Comparison of ENCODE assay signal across 30 cellular contexts in the genomic region with DNA sequence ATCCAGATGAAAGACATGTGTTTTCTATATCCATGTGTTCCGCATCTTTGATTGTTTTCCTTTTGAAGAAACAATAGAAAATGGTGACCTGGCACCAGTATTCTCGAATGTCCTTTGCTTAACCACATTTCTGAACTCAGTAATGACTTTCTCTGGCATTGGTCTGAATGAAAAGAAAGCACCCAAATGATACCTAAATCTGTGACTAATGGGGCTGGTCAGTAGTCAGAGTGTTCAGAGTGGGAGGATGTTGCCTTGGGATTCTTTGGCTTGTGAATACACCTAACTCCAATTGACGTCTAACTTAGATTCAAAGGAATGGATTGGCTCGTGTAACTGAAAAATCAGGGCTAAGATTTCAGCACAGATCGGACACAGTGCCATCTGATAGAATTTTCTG. TPM values are rescaled to one million over a fixed set of nuclear protein-coding genes. Genes with fewer than 3 reads are reported as not detected.
DNase-seq lines count a peak whose midpoint lies in the region; ATAC-seq, FAIRE-seq and TF ChIP-seq lines count a peak whose summit lies in the region.
"Had no signal": no experiment of that assay in that cellular context is flagged by ENCODE, and none has a peak within 500 bp of the region (broad histone marks: within the 10 kb centered on the region; RNA-seq: fewer than 3 reads in every experiment).

No MANE protein-coding gene starts in this region.

- TF ChIP-seq EP300 in H1 (IDR thresholded peaks at IDR 0.05; ENCODE audit: borderline replicate concordance in 1 of 2, low read depth in 2 of 2, low read length in 2 of 2) (no peak), tibial nerve (IDR thresholded peaks at IDR 0.05) (no peak)

- intact Hi-C loops in IMR-90 (cut with micrococcal nuclease) (no loop called here), OCI-LY7 (cut with micrococcal nuclease; ENCODE audit: unreplicated experiment) (no loop called here)

- H2AK9ac ChIP-seq in IMR-90 (replicated peaks; ENCODE audit: low read depth, low read length, poor library complexity), result no peak overlapping the region

- peaks cover 11% of the 10 kb centered on the region for H3K4me1 ChIP-seq in IMR-90 (ENCODE audit: control insufficient read depth, insufficient read depth, low read length)
- peaks cover 0 to 4% (median 3%) of the 10 kb centered on the region in 4 experiments; a peak in 3 of 7 replicates for H3K4me1 ChIP-seq in H1 (replicated peaks in 1 of 4; ENCODE audit: control insufficient read depth in 3 of 4, insufficient read depth in 4 of 4, low read length in 3 of 4)
- H3K4me1 ChIP-seq in mesenchymal stem cell (ENCODE audit: control insufficient read depth, insufficient read depth, low read depth, low read length), result peaks cover 12% of the 10 kb centered on the region
- H3K4me1 ChIP-seq in small intestine (ENCODE audit: control insufficient read depth in 2 of 2, insufficient read depth in 1 of 2, low read depth in 1 of 2, low read length in 1 of 2), result no peaks in the 10 kb centered on the region
- no peaks in the 10 kb centered on the region for H3K4me1 ChIP-seq in OCI-LY7 (ENCODE audit: insufficient read depth, low read length, poor library complexity, severe bottlenecking)
- H3K4me1 ChIP-seq in tibial nerve, result no peaks in the 10 kb centered on the region

- no peak overlapping the region for H3K23ac ChIP-seq in IMR-90 (ENCODE audit: low read depth, low read length)
- no peak overlapping the region for H3K23ac ChIP-seq in H1 (ENCODE audit: insufficient read length)
- no peak overlapping the region for H3K23ac ChIP-seq in mesenchymal stem cell (ENCODE audit: low read length in 2 of 2)

- H2BK15ac ChIP-seq in IMR-90 (ENCODE audit: low read depth, low read length) (no peak overlapping the region), H1 (ENCODE audit: low read length) (no peak overlapping the region), mesenchymal stem cell (ENCODE audit: low read depth, poor library complexity, severe bottlenecking) (no peak overlapping the region)

- H3K4me2 ChIP-seq in IMR-90 (ENCODE audit: low read depth, low read length) (no peak overlapping the region), H1 (ENCODE audit: insufficient read depth in 1 of 2, low read depth in 2 of 2, low read length in 2 of 2) (no peak overlapping the region), mesenchymal stem cell (ENCODE audit: low read length, poor library complexity, severe bottlenecking) (no peak overlapping the region), OCI-LY7 (ENCODE audit: low read length) (no peak overlapping the region)
- H3K4me2 ChIP-seq: BLaER1 had no signal

- H2AFZ ChIP-seq in IMR-90 (replicated peaks; ENCODE audit: low read length, poor library complexity), result no peak overlapping the region
- 0 out of 2 replicates have a peak overlapping the region, but pooled peaks have one; percentile 5 for H2AFZ ChIP-seq in H1 (ENCODE audit: low read length)
- no peak overlapping the region for H2AFZ ChIP-seq in mesenchymal stem cell (ENCODE audit: low read depth, low read length)
- no peak overlapping the region for H2AFZ ChIP-seq in OCI-LY7 (ENCODE audit: low read length)

- H3K4ac ChIP-seq in IMR-90 (ENCODE audit: low read depth, low read length), result no peak overlapping the region
- H3K4ac ChIP-seq in H1 (replicated peaks; ENCODE audit: insufficient read length, low read depth, low read length), result no peak overlapping the region
- H3K4ac ChIP-seq in mesenchymal stem cell (ENCODE audit: low read depth in 1 of 2, low read length in 2 of 2), result no peak overlapping the region

- H3K4me3 ChIP-seq in AG10803 (ENCODE audit: low read length) (no peak overlapping the region), IMR-90 (ENCODE audit: insufficient read depth, low read depth, low read length) (no peak overlapping the region), H1 (ENCODE audit: extremely low read depth in 1 of 4, insufficient read depth in 2 of 4, low read depth in 3 of 4, low read length in 4 of 4) (no peak overlapping the region), mesenchymal stem cell (ENCODE audit: insufficient read depth in 1 of 2, low read depth in 1 of 2, low read length in 2 of 2) (no peak overlapping the region), small intestine (ENCODE audit: low read depth in 1 of 2, low read length in 2 of 2) (no peak overlapping the region), OCI-LY7 (ENCODE audit: low read depth, low read length, poor library complexity, severe bottlenecking) (no peak overlapping the region), tibial nerve (no peak overlapping the region)
- H3K4me3 ChIP-seq: BLaER1, gastroesophageal sphincter, skin epidermis, transverse colon had no signal

- H4K5ac ChIP-seq in IMR-90 (ENCODE audit: low read depth, low read length), result no peak overlapping the region
- no peak overlapping the region for H4K5ac ChIP-seq in H1 (ENCODE audit: insufficient read length, low read depth, low read length)

- H3K14ac ChIP-seq in IMR-90 (replicated peaks; ENCODE audit: low read depth, low read length) (no peak overlapping the region), H1 (ENCODE audit: insufficient read length) (no peak overlapping the region), mesenchymal stem cell (ENCODE audit: low read length in 2 of 2) (no peak overlapping the region)

- CTCF ChIA-PET in IMR-90 (lab: Yijun Ruan, JAX), result no interaction called here
- CTCF ChIA-PET in H1 (lab: Charles Lee; ENCODE audit: partially characterized antibody), result interaction anchor here (2.7 kb wide), 1 partner anchor 10 kb away, joined by 12 read pairs; no protein-coding TSS in a partner anchor
- CTCF ChIA-PET in OCI-LY7 (lab: Charles Lee; ENCODE audit: unreplicated experiment), result no interaction called here

- no peak overlapping the region for H2BK20ac ChIP-seq in IMR-90 (ENCODE audit: low read depth, low read length)
- no peak overlapping the region for H2BK20ac ChIP-seq in H1 (ENCODE audit: low read length)

- POLR2A ChIA-PET in IMR-90 (lab: Charles Lee; ENCODE audit: unreplicated experiment), result no interaction called here
- POLR2A ChIA-PET in H1 (lab: Charles Lee; ENCODE audit: partially characterized antibody), result interaction anchor here (1.3 to 1.4 kb wide), 2 partner anchors 8 to 9 kb away, joined by 3 to 4 read pairs; no protein-coding TSS in a partner anchor
- POLR2A ChIA-PET in OCI-LY7 (lab: Charles Lee), result no interaction called here

- H3K27ac ChIP-seq in IMR-90 (ENCODE audit: insufficient read depth, low read length), result no peak overlapping the region
- no peak overlapping the region for H3K27ac ChIP-seq in H1 (ENCODE audit: low read depth, low read length)
- H3K27ac ChIP-seq in mesenchymal stem cell (ENCODE audit: low read length, poor library complexity, severe bottlenecking), result no peak overlapping the region
- no peak overlapping the region for H3K27ac ChIP-seq in small intestine (ENCODE audit: low read depth in 1 of 2, low read length in 1 of 2)
- no peak overlapping the region for H3K27ac ChIP-seq in OCI-LY7 (ENCODE audit: low read depth, low read length, poor library complexity, severe bottlenecking)
- H3K27ac ChIP-seq in tibial nerve, result no peak overlapping the region
- H3K27ac ChIP-seq: BLaER1, gastroesophageal sphincter, skin epidermis, transverse colon had no signal

- TF ChIP-seq RAD21 in IMR-90 (IDR thresholded peaks at IDR 0.05; ENCODE audit: low read length), result no peak
- TF ChIP-seq RAD21 in H1 (IDR thresholded peaks at IDR 0.05 in 1 of 2, conservative IDR thresholded peaks at IDR 0.05 in 1 of 2; ENCODE audit: low read depth in 2 of 2, low read length in 2 of 2), result no peak

- H3K9ac ChIP-seq in IMR-90 (ENCODE audit: low read depth, low read length) (no peak overlapping the region), H1 (replicated peaks in 1 of 4; ENCODE audit: extremely low read depth in 1 of 4, low read depth in 3 of 4, low read length in 3 of 4) (no peak overlapping the region), mesenchymal stem cell (ENCODE audit: low read length) (no peak overlapping the region)
- H3K9ac ChIP-seq: BLaER1 had no signal

- BruUV-seq in IMR-90 (replicated peaks; lab: Mats Ljungman, UMichigan), result no TSS peak
- no TSS peak for BruUV-seq in OCI-LY7 (replicated peaks; lab: Mats Ljungman, UMichigan)

- no CpG with 5 or more reads among the region's 5 CpGs for WGBS in IMR-90 (ENCODE audit: extremely low coverage in 2 of 2, insufficient read length in 1 of 2), 2 experiments
- WGBS in H1 (ENCODE audit: extremely low coverage in 1 of 2, insufficient coverage in 1 of 2, insufficient read length in 1 of 2, insufficient replicate concordance in 2 of 2, low coverage in 1 of 2, low lambda C conversion rate in 2 of 2, missing lambda C conversion rate in 1 of 2), 2 experiments, result 83% methylated on average over 5 of the region's 5 CpGs; no CpG with 5 or more reads in 1 of the 2 experiments
- WGBS in mesenchymal stem cell, result 93% methylated on average over 5 of the region's 5 CpGs
- WGBS in small intestine, 3 donors, result 87 to 89% (median 89%) methylated on average over 5 of the region's 5 CpGs
- WGBS in tibial nerve, 2 donors, result 72 to 75% methylated on average over 5 of the region's 5 CpGs

- H2AK5ac ChIP-seq in IMR-90 (ENCODE audit: low read depth, low read length), result no peak overlapping the region
- H2AK5ac ChIP-seq in H1 (ENCODE audit: low read depth, low read length), result no peak overlapping the region
- peak overlapping the region; percentile 68 for H2AK5ac ChIP-seq in mesenchymal stem cell (ENCODE audit: low read length, severe bottlenecking)

- H3K79me2 ChIP-seq in H1 (ENCODE audit: control insufficient read depth in 1 of 2, insufficient read depth in 2 of 2, low read length in 2 of 2) (no peaks in the 10 kb centered on the region), OCI-LY7 (ENCODE audit: insufficient read depth, low read depth, low read length) (peaks cover 15% of the 10 kb centered on the region; the same call in 1 of the 2 replicates)

- H3K79me1 ChIP-seq in IMR-90 (ENCODE audit: low read depth in 1 of 2, low read length in 2 of 2) (no peaks in the 10 kb centered on the region), H1 (ENCODE audit: low read depth, low read length) (no peaks in the 10 kb centered on the region), mesenchymal stem cell (replicated peaks; ENCODE audit: low read length, poor library complexity, severe bottlenecking) (peaks cover 2% of the 10 kb centered on the region)

- H3K9me3 ChIP-seq in IMR-90 (ENCODE audit: control insufficient read depth, insufficient read depth, low read length) (no peaks in the 10 kb centered on the region), H1 (ENCODE audit: insufficient read depth in 2 of 2, low read depth in 1 of 2, low read length in 1 of 2) (no peaks in the 10 kb centered on the region), mesenchymal stem cell (ENCODE audit: control insufficient read depth, low read length) (no peaks in the 10 kb centered on the region), small intestine (ENCODE audit: control insufficient read depth, low read depth) (no peaks in the 10 kb centered on the region), OCI-LY7 (ENCODE audit: low read length) (no peaks in the 10 kb centered on the region), tibial nerve (no peaks in the 10 kb centered on the region)
- H3K9me3 ChIP-seq: BLaER1, gastroesophageal sphincter, transverse colon had no signal

- peaks cover 5% of the 10 kb centered on the region; the same call in 1 of the 2 replicates for H3K9me1 ChIP-seq in IMR-90 (ENCODE audit: insufficient read depth, low read length)

- TF ChIP-seq POLR2A in IMR-90 (IDR thresholded peaks at IDR 0.05; ENCODE audit: low read depth, low read length), result no peak
- TF ChIP-seq POLR2A in H1 (IDR thresholded peaks at IDR 0.05; ENCODE audit: control extremely low read depth in 1 of 2, low read depth in 2 of 2, low read length in 2 of 2), result no peak
- TF ChIP-seq POLR2A in tibial nerve (IDR thresholded peaks at IDR 0.05), result no peak

- TF ChIP-seq CTCF in AG10803 (conservative IDR thresholded peaks at IDR 0.05; ENCODE audit: low read length), result no peak
- TF ChIP-seq CTCF in IMR-90 (conservative IDR thresholded peaks at IDR 0.05; ENCODE audit: low read depth, low read length), result no peak
- no peak for TF ChIP-seq CTCF in H1 (IDR thresholded peaks at IDR 0.05; ENCODE audit: control extremely low read depth in 1 of 3, insufficient read depth in 1 of 3, low read depth in 1 of 3, low read length in 3 of 3)
- TF ChIP-seq CTCF in OCI-LY7 (conservative IDR thresholded peaks at IDR 0.05; ENCODE audit: low read length), result no peak
- TF ChIP-seq CTCF in tibial nerve (IDR thresholded peaks at IDR 0.05), result no peak

- no peak overlapping the region for H4K8ac ChIP-seq in IMR-90 (ENCODE audit: low read depth in 2 of 2, low read length in 2 of 2)
- no peak overlapping the region for H4K8ac ChIP-seq in H1 (ENCODE audit: extremely low read depth, insufficient read depth, low read length)
- H4K8ac ChIP-seq in mesenchymal stem cell (ENCODE audit: low read length), result no peak overlapping the region

- H3K23me2 ChIP-seq in H1 (ENCODE audit: low read depth, low read length), result 0 out of 2 replicates have a peak, but pooled peaks cover 2% of the 10 kb centered on the region

- no peaks in the 10 kb centered on the region for H3K36me3 ChIP-seq in IMR-90 (ENCODE audit: control insufficient read depth, insufficient read depth, low read length)
- H3K36me3 ChIP-seq in H1 (ENCODE audit: control insufficient read depth in 2 of 4, insufficient read depth in 4 of 4, low read length in 3 of 4), result no peaks in the 10 kb centered on the region
- no peaks in the 10 kb centered on the region for H3K36me3 ChIP-seq in mesenchymal stem cell (ENCODE audit: control insufficient read depth in 1 of 2, insufficient read depth in 2 of 2, low read depth in 1 of 2, low read length in 2 of 2)
- H3K36me3 ChIP-seq in small intestine (ENCODE audit: control insufficient read depth in 2 of 2, insufficient read depth in 2 of 2, low read length in 2 of 2), result no peaks in the 10 kb centered on the region
- H3K36me3 ChIP-seq in OCI-LY7 (ENCODE audit: insufficient read depth, low read length), result no peaks in the 10 kb centered on the region
- H3K36me3 ChIP-seq in tibial nerve, result no peaks in the 10 kb centered on the region
- H3K36me3 ChIP-seq: BLaER1, gastroesophageal sphincter, transverse colon had no signal

- H3K27me3 ChIP-seq in IMR-90 (ENCODE audit: control insufficient read depth, insufficient read depth, low read length) (peaks cover 2% of the 10 kb centered on the region; the same call in 1 of the 2 replicates), H1 (replicated peaks in 1 of 4; ENCODE audit: control insufficient read depth in 3 of 4, extremely low read depth in 1 of 4, insufficient read depth in 3 of 4, low read length in 3 of 4) (no peaks in the 10 kb centered on the region), mesenchymal stem cell (ENCODE audit: control insufficient read depth in 1 of 2, insufficient read depth in 1 of 2, low read length in 2 of 2) (no peaks in the 10 kb centered on the region), small intestine (ENCODE audit: control insufficient read depth in 2 of 2, insufficient read depth in 2 of 2, low read length in 2 of 2) (no peaks in the 10 kb centered on the region), tibial nerve (no peaks in the 10 kb centered on the region)
- H3K27me3 ChIP-seq: BLaER1, gastroesophageal sphincter, transverse colon had no signal

- H2BK5ac ChIP-seq in IMR-90 (ENCODE audit: low read depth, low read length, poor library complexity, severe bottlenecking), result no peak overlapping the region
- no peak overlapping the region for H2BK5ac ChIP-seq in H1 (ENCODE audit: low read depth, low read length)
- H2BK5ac ChIP-seq in mesenchymal stem cell (ENCODE audit: low read depth, low read length, poor library complexity, severe bottlenecking), result no peak overlapping the region

- H3K9me2 ChIP-seq in OCI-LY7 (ENCODE audit: insufficient read depth, low read length), result no peaks in the 10 kb centered on the region

- ATAC-seq in IMR-90 (ENCODE audit: low read depth), result no peak
- ATAC-seq: activated CD4-positive, alpha-beta T cell treated with anti-CD3 and anti-CD28 coated beads for 36 hours; gastroesophageal sphincter; left lobe of liver; naive thymus-derived CD8-positive, alpha-beta T cell; SK-N-SH treated with all-trans-retinoic acid at 6 μM for 48 hours had no signal

- in situ Hi-C loops in IMR-90 (cut with MboI; ENCODE audit: low sequenced_read_pairs), result no loop called here

- DNase-seq in AG10803 (ENCODE audit: low read depth) (peak; percentile 30), IMR-90 (peak; percentile 24), H1 (ENCODE audit: low read depth in 1 of 2, low spot score in 2 of 2) (no peak), mesenchymal stem cell (no peak), medulla oblongata (ENCODE audit: extremely low spot score) (no peak), small intestine (no peak), OCI-LY7 (ENCODE audit: low spot score) (no peak), tibial nerve (ENCODE audit: low spot score in 2 of 2) (no peak)
- DNase-seq: ACHN; activated CD4-positive, alpha-beta T cell treated with anti-CD3 and anti-CD28 coated beads for 36 hours; activated naive CD4-positive, alpha-beta T cell; activated T-cell treated with anti-CD3 and anti-CD28 coated beads, Interleukin-2, amount 50 U/mL, for 48 hours; hippocampal formation; KBM-7; MV-4-11; naive thymus-derived CD8-positive, alpha-beta T cell; NCI-H1436 treated with DMSO at 0.1 percent for 48 hours; NCI-H2107; NCI-H446 treated with DMSO at 0.1 percent for 48 hours; NCI-H82; occipital lobe; stimulated activated CD4-positive, alpha-beta T cell treated with anti-CD3 and anti-CD28 coated beads, Interleukin-1b, Interleukin-23, amount 100 ng/mL, for 48 hours; T-helper 2 cell; transverse colon had no signal

- no peak overlapping the region for H3K18ac ChIP-seq in IMR-90 (ENCODE audit: low read depth, low read length)
- no peak overlapping the region for H3K18ac ChIP-seq in H1 (ENCODE audit: extremely low read depth, low read length)
- no peak overlapping the region for H3K18ac ChIP-seq in mesenchymal stem cell (ENCODE audit: low read depth in 1 of 2, low read length in 2 of 2)

- H4K20me1 ChIP-seq in IMR-90 (ENCODE audit: insufficient read depth, low read length) (no peaks in the 10 kb centered on the region), H1 (replicated peaks in 1 of 2; ENCODE audit: control insufficient read depth in 1 of 2, insufficient read depth in 2 of 2, low read length in 2 of 2) (no peaks in the 10 kb centered on the region), OCI-LY7 (ENCODE audit: insufficient read depth, low read length) (no peaks in the 10 kb centered on the region)
- H4K20me1 ChIP-seq: BLaER1 had no signal

- H4K91ac ChIP-seq in IMR-90 (ENCODE audit: insufficient read depth, low read depth, low read length) (no peak overlapping the region), H1 (replicated peaks; ENCODE audit: insufficient read length, low read length) (no peak overlapping the region), mesenchymal stem cell (ENCODE audit: low read length) (no peak overlapping the region)

- no peak overlapping the region for H2BK120ac ChIP-seq in IMR-90 (ENCODE audit: low read depth, low read length)
- H2BK120ac ChIP-seq in H1 (replicated peaks; ENCODE audit: low read depth, low read length), result no peak overlapping the region
- no peak overlapping the region for H2BK120ac ChIP-seq in mesenchymal stem cell (ENCODE audit: low read depth, low read length)

- FAIRE-seq in H1 (lab: Jason Lieb, UNC), result no peak
- no peak for FAIRE-seq in small intestine (lab: Jason Lieb, UNC)
- FAIRE-seq: GM12891 had no signal

- dilution Hi-C loops in IMR-90 (cut with HindIII; ENCODE audit: low sequenced_read_pairs, unreplicated experiment), result no loop called here

- H3K56ac ChIP-seq in IMR-90 (ENCODE audit: extremely low read depth, insufficient read depth, low read length) (no peak overlapping the region), H1 (replicated peaks; ENCODE audit: insufficient read length, low read depth, low read length) (no peak overlapping the region)

- H2BK12ac ChIP-seq in H1 (ENCODE audit: low read depth, low read length), result no peak overlapping the region
- no peak overlapping the region for H2BK12ac ChIP-seq in mesenchymal stem cell (ENCODE audit: low read length in 2 of 2)

RNA-seq across cellular contexts. Expression of a gene that starts 27.1 kb away (rescaled TPM):
- 0.90 and 1.4 TPM in 2 replicates for total RNA-seq in IMR-90 (2012; rRNA removed)
- 0.14 and 0.17 TPM in 2 replicates for polyA plus RNA-seq in IMR-90 (2012; rRNA removed)
- 0.05 and 0.08 TPM in 2 replicates for polyA plus RNA-seq in IMR-90 (2012; cell fraction: cytosol; rRNA removed)
- polyA plus RNA-seq in IMR-90 (2012; cell fraction: nucleus; rRNA removed; ENCODE audit: low replicate concordance), result 0.07 and 0.25 TPM in 2 replicates
- 27.3 and 34.1 TPM in 2 replicates for total RNA-seq in H1 (2021; fragmentation: NEBNext Ultra II Directional; extraction: Animal tissue kit (Norgen Biotek cat#: 25700))
- 3.3 and 5.2 TPM in 2 replicates for polyA plus RNA-seq in H1 (2011; rRNA removed)
- 5.0 TPM for polyA plus RNA-seq in H1 (2011; cell fraction: cytosol; rRNA removed)
- polyA plus RNA-seq in H1 (2011; cell fraction: nucleus; rRNA removed), result 2.2 TPM
- 3.3 to 5.1 TPM (median 3.8 TPM) in 4 replicates for polyA plus RNA-seq in H1 (2012, experiment 1 of 2)
- 1.2 TPM for polyA plus RNA-seq in H1 (2012, experiment 2 of 2)
- 5.8 TPM for polyA plus RNA-seq in H1 (2013, experiment 1 of 2)
- polyA plus RNA-seq in H1 (2013, experiment 2 of 2), result 5.6 TPM
- 12.2 and 13.7 TPM in 2 replicates for polyA minus RNA-seq in H1 (2011; rRNA and poly(A)+ RNA removed)
- 16.4 TPM for polyA minus RNA-seq in H1 (2011; cell fraction: cytosol; rRNA and poly(A)+ RNA removed)
- 6.4 TPM for polyA minus RNA-seq in H1 (2011; cell fraction: nucleus; rRNA and poly(A)+ RNA removed)
- 2.3 TPM for polyA plus RNA-seq in mesenchymal stem cell (2013, experiment 1 of 2)
- polyA plus RNA-seq in mesenchymal stem cell (2013, experiment 2 of 2), result 2.5 TPM
- 1 to 10 TPM; 2.4 to 9.2 (median 8.9) TPM for polyA plus RNA-seq in small intestine
- 4.4 and 5.8 TPM in 2 replicates for total RNA-seq in OCI-LY7 (2014; rRNA removed; shearing (Covaris generic))
- total RNA-seq in OCI-LY7 (2022), result 5.1 and 6.1 TPM in 2 replicates
- total RNA-seq in tibial nerve, result 1 to 10 TPM; 2.4 to 3.8 (median 3.5) TPM

RNA-seq across cellular contexts. Expression of a gene that starts 36.4 kb away (rescaled TPM):
- total RNA-seq in IMR-90 (2012; rRNA removed) (40.0 and 47.5 TPM in 2 replicates), OCI-LY7 (2022) (166 and 173 TPM in 2 replicates), tibial nerve (under 1 TPM; 0.30 to 0.84 (median 0.51) TPM)
- polyA plus RNA-seq in IMR-90 (2012; rRNA removed) (42.7 and 46.9 TPM in 2 replicates), H1 (2011; rRNA removed) (22.4 and 23.6 TPM in 2 replicates), small intestine (1 to 10 TPM in 2 of 3 donors, under 1 TPM in 1; 0.45 to 1.7 (median 1.4) TPM)
- polyA plus RNA-seq in IMR-90 (2012; cell fraction: cytosol; rRNA removed), result 29.3 and 63.1 TPM in 2 replicates
- polyA plus RNA-seq in IMR-90 (2012; cell fraction: nucleus; rRNA removed; ENCODE audit: low replicate concordance), result 24.3 and 25.0 TPM in 2 replicates
- 21.2 and 21.4 TPM in 2 replicates for total RNA-seq in H1 (2021; fragmentation: NEBNext Ultra II Directional; extraction: Animal tissue kit (Norgen Biotek cat#: 25700))
- 38.7 TPM for polyA plus RNA-seq in H1 (2011; cell fraction: cytosol; rRNA removed)
- 30.4 TPM for polyA plus RNA-seq in H1 (2011; cell fraction: nucleus; rRNA removed)
- polyA plus RNA-seq in H1 (2012, experiment 1 of 2), result 20.6 to 32.3 TPM (median 27.0 TPM) in 4 replicates
- polyA plus RNA-seq in H1 (2012, experiment 2 of 2), result 17.8 TPM
- 9.6 TPM for polyA plus RNA-seq in H1 (2013, experiment 1 of 2)
- 8.0 TPM for polyA plus RNA-seq in H1 (2013, experiment 2 of 2)
- polyA minus RNA-seq in H1 (2011; rRNA and poly(A)+ RNA removed), result 9.7 and 10.2 TPM in 2 replicates
- polyA minus RNA-seq in H1 (2011; cell fraction: cytosol; rRNA and poly(A)+ RNA removed), result 10.0 TPM
- 7.3 TPM for polyA minus RNA-seq in H1 (2011; cell fraction: nucleus; rRNA and poly(A)+ RNA removed)
- 6.6 TPM for polyA plus RNA-seq in mesenchymal stem cell (2013, experiment 1 of 2)
- polyA plus RNA-seq in mesenchymal stem cell (2013, experiment 2 of 2), result 7.8 TPM
- 128 and 181 TPM in 2 replicates for total RNA-seq in OCI-LY7 (2014; rRNA removed; shearing (Covaris generic))

Comparison
In these comparisons a context has a peak if more than half of its experiments do, and no peak if none do; other contexts are left out.
1. DNase-seq: peak in AG10803 (single experiment) and IMR-90 (single experiment); none in H1 (0 of 2), mesenchymal stem cell (single experiment), medulla oblongata (single experiment), small intestine (single experiment), OCI-LY7 (single experiment) and tibial nerve (0 of 2).
2. RNA of a gene that starts 36.4 kb away (total RNA-seq): 128 to 181 TPM in OCI-LY7, 40.0 to 47.5 TPM in IMR-90 and 21.2 to 21.4 TPM in H1; 0.30 to 0.84 TPM in tibial nerve; every median in the first group is over 10 times any median in the second.